1 cellular context compared by ENCODE assay signal in the genomic region with DNA sequence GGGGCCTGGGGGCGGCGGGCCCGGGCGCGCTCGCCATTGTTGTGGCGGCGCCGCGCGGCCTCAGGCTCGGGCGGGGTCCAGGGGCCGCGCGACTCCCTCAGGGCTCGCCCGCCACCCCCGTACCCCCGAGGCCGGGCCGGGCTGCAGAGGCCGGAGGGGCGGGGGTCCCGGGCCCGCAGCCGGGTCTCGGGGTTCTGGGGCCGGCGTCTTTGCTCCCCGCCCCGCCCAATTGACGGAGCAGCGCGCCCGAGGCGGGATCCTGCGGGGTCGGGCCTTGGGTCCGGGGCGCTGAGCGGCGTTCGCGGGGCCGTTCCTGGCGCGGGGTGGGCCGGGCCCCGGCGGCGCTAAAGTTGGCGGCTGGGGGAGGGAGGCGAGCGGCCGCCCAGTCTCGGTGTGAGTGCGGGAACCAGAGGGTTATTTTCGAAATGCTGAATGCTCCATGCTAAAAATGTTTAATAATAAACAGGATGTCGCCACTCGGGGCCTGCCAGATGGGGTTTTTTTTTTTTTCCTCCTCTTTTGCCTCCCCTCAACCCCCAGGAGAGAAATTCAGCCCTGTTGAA.
A peak's percentile ranks its signal among the peaks of the same experiment; 100 is the strongest.
TF ChIP-seq lines count a peak whose summit lies in the region.

No MANE protein-coding gene starts in this region.

TF ChIP-seq in HEK293, 187 proteins besides CTCF, POLR2A, EP300 and RAD21 (continued from another document):
- TF ChIP-seq, protein P1, sequence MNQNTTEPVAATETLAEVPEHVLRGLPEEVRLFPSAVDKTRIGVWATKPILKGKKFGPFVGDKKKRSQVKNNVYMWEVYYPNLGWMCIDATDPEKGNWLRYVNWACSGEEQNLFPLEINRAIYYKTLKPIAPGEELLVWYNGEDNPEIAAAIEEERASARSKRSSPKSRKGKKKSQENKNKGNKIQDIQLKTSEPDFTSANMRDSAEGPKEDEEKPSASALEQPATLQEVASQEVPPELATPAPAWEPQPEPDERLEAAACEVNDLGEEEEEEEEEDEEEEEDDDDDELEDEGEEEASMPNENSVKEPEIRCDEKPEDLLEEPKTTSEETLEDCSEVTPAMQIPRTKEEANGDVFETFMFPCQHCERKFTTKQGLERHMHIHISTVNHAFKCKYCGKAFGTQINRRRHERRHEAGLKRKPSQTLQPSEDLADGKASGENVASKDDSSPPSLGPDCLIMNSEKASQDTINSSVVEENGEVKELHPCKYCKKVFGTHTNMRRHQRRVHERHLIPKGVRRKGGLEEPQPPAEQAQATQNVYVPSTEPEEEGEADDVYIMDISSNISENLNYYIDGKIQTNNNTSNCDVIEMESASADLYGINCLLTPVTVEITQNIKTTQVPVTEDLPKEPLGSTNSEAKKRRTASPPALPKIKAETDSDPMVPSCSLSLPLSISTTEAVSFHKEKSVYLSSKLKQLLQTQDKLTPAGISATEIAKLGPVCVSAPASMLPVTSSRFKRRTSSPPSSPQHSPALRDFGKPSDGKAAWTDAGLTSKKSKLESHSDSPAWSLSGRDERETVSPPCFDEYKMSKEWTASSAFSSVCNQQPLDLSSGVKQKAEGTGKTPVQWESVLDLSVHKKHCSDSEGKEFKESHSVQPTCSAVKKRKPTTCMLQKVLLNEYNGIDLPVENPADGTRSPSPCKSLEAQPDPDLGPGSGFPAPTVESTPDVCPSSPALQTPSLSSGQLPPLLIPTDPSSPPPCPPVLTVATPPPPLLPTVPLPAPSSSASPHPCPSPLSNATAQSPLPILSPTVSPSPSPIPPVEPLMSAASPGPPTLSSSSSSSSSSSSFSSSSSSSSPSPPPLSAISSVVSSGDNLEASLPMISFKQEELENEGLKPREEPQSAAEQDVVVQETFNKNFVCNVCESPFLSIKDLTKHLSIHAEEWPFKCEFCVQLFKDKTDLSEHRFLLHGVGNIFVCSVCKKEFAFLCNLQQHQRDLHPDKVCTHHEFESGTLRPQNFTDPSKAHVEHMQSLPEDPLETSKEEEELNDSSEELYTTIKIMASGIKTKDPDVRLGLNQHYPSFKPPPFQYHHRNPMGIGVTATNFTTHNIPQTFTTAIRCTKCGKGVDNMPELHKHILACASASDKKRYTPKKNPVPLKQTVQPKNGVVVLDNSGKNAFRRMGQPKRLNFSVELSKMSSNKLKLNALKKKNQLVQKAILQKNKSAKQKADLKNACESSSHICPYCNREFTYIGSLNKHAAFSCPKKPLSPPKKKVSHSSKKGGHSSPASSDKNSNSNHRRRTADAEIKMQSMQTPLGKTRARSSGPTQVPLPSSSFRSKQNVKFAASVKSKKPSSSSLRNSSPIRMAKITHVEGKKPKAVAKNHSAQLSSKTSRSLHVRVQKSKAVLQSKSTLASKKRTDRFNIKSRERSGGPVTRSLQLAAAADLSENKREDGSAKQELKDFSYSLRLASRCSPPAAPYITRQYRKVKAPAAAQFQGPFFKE (tag by site-specific recombination; IDR thresholded peaks at IDR 0.05; ENCODE audit: borderline replicate concordance) = no peak
- TF ChIP-seq SP2 (tag by site-specific recombination; IDR thresholded peaks at IDR 0.05) (peak; percentile 20; the same call in 1 of the 2 replicates), HOXD13 (CRISPR knock-in tag; IDR thresholded peaks at IDR 0.05; ENCODE audit: borderline replicate concordance) (no peak), GLIS1 (tag by site-specific recombination; IDR thresholded peaks at IDR 0.05) (peak; percentile 35; the same call in 1 of the 2 replicates), YY1 (tag by site-specific recombination; IDR thresholded peaks at IDR 0.05) (no peak; the same call in 1 of the 2 replicates), ZSCAN30 (tag by site-specific recombination; IDR thresholded peaks at IDR 0.05) (peak; percentile 39; the same call in 1 of the 2 replicates), SCRT1 (tag by site-specific recombination; IDR thresholded peaks at IDR 0.05; ENCODE audit: borderline replicate concordance) (no peak), ZEB2 (tag by site-specific recombination; IDR thresholded peaks at IDR 0.05) (peak; percentile 43; the same call in 1 of the 2 replicates), ZSCAN23 (tag by site-specific recombination; IDR thresholded peaks at IDR 0.05) (no peak)
- TF ChIP-seq, protein P2, sequence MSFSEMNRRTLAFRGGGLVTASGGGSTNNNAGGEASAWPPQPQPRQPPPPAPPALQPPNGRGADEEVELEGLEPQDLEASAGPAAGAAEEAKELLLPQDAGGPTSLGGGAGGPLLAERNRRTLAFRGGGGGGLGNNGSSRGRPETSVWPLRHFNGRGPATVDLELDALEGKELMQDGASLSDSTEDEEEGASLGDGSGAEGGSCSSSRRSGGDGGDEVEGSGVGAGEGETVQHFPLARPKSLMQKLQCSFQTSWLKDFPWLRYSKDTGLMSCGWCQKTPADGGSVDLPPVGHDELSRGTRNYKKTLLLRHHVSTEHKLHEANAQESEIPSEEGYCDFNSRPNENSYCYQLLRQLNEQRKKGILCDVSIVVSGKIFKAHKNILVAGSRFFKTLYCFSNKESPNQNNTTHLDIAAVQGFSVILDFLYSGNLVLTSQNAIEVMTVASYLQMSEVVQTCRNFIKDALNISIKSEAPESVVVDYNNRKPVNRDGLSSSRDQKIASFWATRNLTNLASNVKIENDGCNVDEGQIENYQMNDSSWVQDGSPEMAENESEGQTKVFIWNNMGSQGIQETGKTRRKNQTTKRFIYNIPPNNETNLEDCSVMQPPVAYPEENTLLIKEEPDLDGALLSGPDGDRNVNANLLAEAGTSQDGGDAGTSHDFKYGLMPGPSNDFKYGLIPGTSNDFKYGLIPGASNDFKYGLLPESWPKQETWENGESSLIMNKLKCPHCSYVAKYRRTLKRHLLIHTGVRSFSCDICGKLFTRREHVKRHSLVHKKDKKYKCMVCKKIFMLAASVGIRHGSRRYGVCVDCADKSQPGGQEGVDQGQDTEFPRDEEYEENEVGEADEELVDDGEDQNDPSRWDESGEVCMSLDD (tag by site-specific recombination; IDR thresholded peaks at IDR 0.05) = no peak
